28 cellular contexts compared by ENCODE assay signal in the genomic region with DNA sequence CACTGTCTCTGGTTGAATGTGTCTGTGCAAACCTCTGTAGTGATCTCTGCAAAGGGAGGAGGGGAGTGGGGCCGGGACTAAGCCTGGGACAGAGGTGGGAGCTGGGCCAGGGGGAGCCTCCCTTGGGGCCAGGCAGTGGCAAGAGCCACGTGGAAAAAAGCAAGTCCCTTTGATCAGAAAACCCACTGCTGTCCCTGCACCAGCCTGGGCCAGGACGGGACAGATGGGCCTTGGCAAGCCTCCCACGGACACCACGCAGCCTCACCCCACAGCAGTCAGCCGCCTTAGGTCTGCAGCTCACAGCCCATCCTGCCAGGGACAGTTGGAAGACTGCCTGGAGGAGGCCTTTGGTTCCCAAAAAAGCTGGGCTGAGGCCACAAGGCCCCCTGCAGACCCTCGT. TPM values are rescaled to one million over a fixed set of nuclear protein-coding genes. Genes with fewer than 3 reads are reported as not detected.
DNase-seq lines count a peak whose midpoint lies in the region; TF ChIP-seq lines count a peak whose summit lies in the region.
"Had no signal": no experiment of that assay in that cellular context is flagged by ENCODE, and none has a peak within 500 bp of the region (broad histone marks: within the 10 kb centered on the region; RNA-seq: fewer than 3 reads in every experiment).

No MANE protein-coding gene starts in this region.

- H3K9me3 ChIP-seq in HEK293 (ENCODE audit: control insufficient read depth, insufficient read depth, low read depth, low read length): no peaks in the 10 kb centered on the region
- H3K9me3 ChIP-seq in trophoblast cell (ENCODE audit: insufficient read depth, low read depth, low read length): peaks cover 6% of the 10 kb centered on the region
- H3K9me3 ChIP-seq: body of pancreas, colonic mucosa, esophagus squamous epithelium, gastrocnemius medialis, neutrophil, spleen, testis, vagina had no signal

- no peak overlapping the region for H4K5ac ChIP-seq in mesendoderm (ENCODE audit: low read length)

- no peak overlapping the region for H2BK12ac ChIP-seq in trophoblast cell (ENCODE audit: low read length)

- no peak overlapping the region for H2BK15ac ChIP-seq in mesendoderm (replicated peaks; ENCODE audit: low read depth)

- H3K27ac ChIP-seq in HEK293 (ENCODE audit: extremely low read depth, low read depth, low read length): no peak overlapping the region
- H3K27ac ChIP-seq in cingulate gyrus (ENCODE audit: low read depth, low read length): peak overlapping the region; percentile 97
- no peak overlapping the region for H3K27ac ChIP-seq in mesendoderm (ENCODE audit: low read depth, low read length)
- H3K27ac ChIP-seq in trophoblast cell (ENCODE audit: low read depth, low read length): no peak overlapping the region
- H3K27ac ChIP-seq: body of pancreas, colonic mucosa, esophagus squamous epithelium, gastrocnemius medialis, neutrophil, spleen, testis, vagina had no signal

- H3K79me2 ChIP-seq in mesendoderm (ENCODE audit: control insufficient read depth, insufficient read depth, low read length) (no peaks in the 10 kb centered on the region), trophoblast cell (ENCODE audit: control insufficient read depth, insufficient read depth, low read length, poor library complexity) (no peaks in the 10 kb centered on the region)

- no peaks in the 10 kb centered on the region for H3K9me3 Mint-ChIP-seq in T-helper 2 cell treated with Interferon-gamma antibody and Interleukin-4, amounts not matched to agents 5 μg/mL and 100 μg/mL, for 36 hours
- H3K9me3 Mint-ChIP-seq: activated B cell treated with CpG ODN at 0.5 μM for 24 hours; stimulated activated effector memory CD8-positive, alpha-beta T cell treated with anti-CD3 and anti-CD28 coated beads, Interleukin-12 subunit alpha, Interleukin-12 subunit beta, amount 100 ng/mL, for 72 hours had no signal

- H4K8ac ChIP-seq in mesendoderm (ENCODE audit: low read depth, low read length) (no peak overlapping the region), trophoblast cell (ENCODE audit: low read depth, low read length) (no peak overlapping the region)

- no peak overlapping the region for H3K4me3 Mint-ChIP-seq in T-helper 2 cell treated with Interferon-gamma antibody and Interleukin-4, amounts not matched to agents 5 μg/mL and 100 μg/mL, for 36 hours
- H3K4me3 Mint-ChIP-seq: activated B cell treated with CpG ODN at 0.5 μM for 24 hours; CD4-positive, alpha-beta memory T cell; HFFc6; stimulated activated effector memory CD8-positive, alpha-beta T cell treated with anti-CD3 and anti-CD28 coated beads, Interleukin-12 subunit alpha, Interleukin-12 subunit beta, amount 100 ng/mL, for 72 hours had no signal

- no peaks in the 10 kb centered on the region for H3K79me1 ChIP-seq in mesendoderm (ENCODE audit: low read length)
- peaks cover under 1% of the 10 kb centered on the region for H3K79me1 ChIP-seq in trophoblast cell (ENCODE audit: low read length)

- H3K27ac Mint-ChIP-seq in T-helper 2 cell treated with Interferon-gamma antibody and Interleukin-4, amounts not matched to agents 5 μg/mL and 100 μg/mL, for 36 hours: no peak overlapping the region
- H3K27ac Mint-ChIP-seq: activated B cell treated with CpG ODN at 0.5 μM for 24 hours; CD4-positive, alpha-beta memory T cell; HFFc6; stimulated activated effector memory CD8-positive, alpha-beta T cell treated with anti-CD3 and anti-CD28 coated beads, Interleukin-12 subunit alpha, Interleukin-12 subunit beta, amount 100 ng/mL, for 72 hours had no signal

- no peak overlapping the region for H3K14ac ChIP-seq in trophoblast cell (ENCODE audit: low read length)

- H3K9ac ChIP-seq in mesendoderm (ENCODE audit: low read length) (no peak overlapping the region), trophoblast cell (ENCODE audit: low read length) (no peak overlapping the region)

- POLR2A ChIA-PET in HEK293 (lab: Yijun Ruan, JAX): interaction anchor here (0.6 kb wide), 1 partner anchor 179 kb away, joined by 3 read pairs; no protein-coding TSS in a partner anchor

- H3K36me3 Mint-ChIP-seq in T-helper 2 cell treated with Interferon-gamma antibody and Interleukin-4, amounts not matched to agents 5 μg/mL and 100 μg/mL, for 36 hours (ENCODE audit: low read depth): no peaks in the 10 kb centered on the region
- H3K36me3 Mint-ChIP-seq: CD4-positive, alpha-beta memory T cell; stimulated activated effector memory CD8-positive, alpha-beta T cell treated with anti-CD3 and anti-CD28 coated beads, Interleukin-12 subunit alpha, Interleukin-12 subunit beta, amount 100 ng/mL, for 72 hours had no signal

- H3K27me3 ChIP-seq in mesendoderm (ENCODE audit: insufficient read depth, low read length, poor library complexity): no peaks in the 10 kb centered on the region
- H3K27me3 ChIP-seq in trophoblast cell (ENCODE audit: insufficient read depth, low read length): no peaks in the 10 kb centered on the region
- H3K27me3 ChIP-seq: body of pancreas, colonic mucosa, gastrocnemius medialis, neutrophil, testis, vagina had no signal

- H2BK120ac ChIP-seq in mesendoderm (ENCODE audit: low read depth, low read length): no peak overlapping the region
- no peak overlapping the region for H2BK120ac ChIP-seq in trophoblast cell (ENCODE audit: insufficient read depth, low read length, poor library complexity)

- H3K4ac ChIP-seq in mesendoderm (ENCODE audit: low read depth, low read length): no peak overlapping the region
- H3K4ac ChIP-seq in trophoblast cell (ENCODE audit: low read depth, low read length): no peak overlapping the region

- H3K4me3 ChIP-seq in HEK293 (ENCODE audit: low read depth, low read length): no peak overlapping the region
- H3K4me3 ChIP-seq in mesendoderm (ENCODE audit: low read length): no peak overlapping the region
- no peak overlapping the region for H3K4me3 ChIP-seq in trophoblast cell (ENCODE audit: low read depth, low read length)
- H3K4me3 ChIP-seq: body of pancreas, colonic mucosa, esophagus squamous epithelium, gastrocnemius medialis, lung, spleen, testis, vagina had no signal

- peak overlapping the region; percentile 35 for H3K23ac ChIP-seq in mesendoderm (ENCODE audit: low read length)
- no peak overlapping the region for H3K23ac ChIP-seq in trophoblast cell (ENCODE audit: low read length)

- peaks cover 19% of the 10 kb centered on the region for H3K27me3 Mint-ChIP-seq in T-helper 2 cell treated with Interferon-gamma antibody and Interleukin-4, amounts not matched to agents 5 μg/mL and 100 μg/mL, for 36 hours (ENCODE audit: low read depth)
- H3K27me3 Mint-ChIP-seq: activated B cell treated with CpG ODN at 0.5 μM for 24 hours had no signal

- no peak overlapping the region for H2AK5ac ChIP-seq in mesendoderm (ENCODE audit: low read length)
- no peak overlapping the region for H2AK5ac ChIP-seq in trophoblast cell (ENCODE audit: low read length)

- no peak overlapping the region for H4K91ac ChIP-seq in trophoblast cell (ENCODE audit: low read depth, low read length)

- no peak overlapping the region for H4K12ac ChIP-seq in trophoblast cell (ENCODE audit: low read depth, low read length)

- H3K36me3 ChIP-seq in HEK293 (ENCODE audit: control insufficient read depth in 2 of 2, insufficient read depth in 1 of 2, low read length in 2 of 2) (no peaks in the 10 kb centered on the region), mesendoderm (ENCODE audit: control insufficient read depth, insufficient read depth, low read length) (no peaks in the 10 kb centered on the region), trophoblast cell (ENCODE audit: control insufficient read depth in 1 of 2, insufficient read depth in 2 of 2, low read length in 2 of 2) (no peaks in the 10 kb centered on the region)
- H3K36me3 ChIP-seq: colonic mucosa, esophagus squamous epithelium, gastrocnemius medialis, neutrophil, spleen, vagina had no signal

- CTCF ChIA-PET in HEK293 (lab: Yijun Ruan, JAX): interaction anchor here (1.0 to 1.1 kb wide), 2 partner anchors 13 to 24 kb away, joined by 4 to 6 read pairs; no protein-coding TSS in a partner anchor

- no peak for TF ChIP-seq CTCF in HEK293 (tag by site-specific recombination; IDR thresholded peaks at IDR 0.05)

- no peak overlapping the region for H3K4me2 ChIP-seq in mesendoderm (ENCODE audit: low read length)
- H3K4me2 ChIP-seq in trophoblast cell (ENCODE audit: low read length): no peak overlapping the region

- H2BK5ac ChIP-seq in mesendoderm (ENCODE audit: low read length): no peak overlapping the region
- no peak overlapping the region for H2BK5ac ChIP-seq in trophoblast cell (ENCODE audit: low read depth, low read length, poor library complexity)

- H3K4me1 ChIP-seq in HEK293 (ENCODE audit: control insufficient read depth, insufficient read depth, low read length): no peaks in the 10 kb centered on the region
- H3K4me1 ChIP-seq in mesendoderm (ENCODE audit: control insufficient read depth, low read depth, low read length): no peaks in the 10 kb centered on the region
- no peaks in the 10 kb centered on the region for H3K4me1 ChIP-seq in trophoblast cell (ENCODE audit: control insufficient read depth in 1 of 2, insufficient read depth in 2 of 2, low read length in 2 of 2)
- H3K4me1 ChIP-seq: body of pancreas, colonic mucosa, esophagus squamous epithelium, gastrocnemius medialis, testis, vagina had no signal

- DNase-seq in mesendoderm (no peak), superior temporal gyrus (ENCODE audit: extremely low spot score) (peak; percentile 87), trophoblast cell (no peak), NCI-H2171 treated with DMSO at 0.1 percent for 48 hours (lab: John Stamatoyannopoulos, UW) (no peak)
- no peak for DNase-seq in T-helper 2 cell treated with Interferon-gamma antibody and Interleukin-4, amounts not matched to agents 5 μg/mL and 100 μg/mL, for 36 hours (ENCODE audit: low spot score)
- DNase-seq: activated B cell treated with CpG ODN at 0.5 μM for 24 hours; activated CD4-positive, alpha-beta T cell treated with anti-CD3 and anti-CD28 coated beads, Interleukin-2, amount 50 U/mL, for 48 hours; activated CD8-positive, alpha-beta memory T cell treated with anti-CD3 and anti-CD28 coated beads, Interleukin-2, amount 50 U/mL, for 48 hours; activated effector memory CD4-positive, alpha-beta T cell treated with Interleukin-2 at 50 U/mL for 16 hours; body of pancreas; CD4-positive, alpha-beta memory T cell; colonic mucosa; DMS153; esophagus squamous epithelium; gastrocnemius medialis; HFFc6; NCI-H1105 treated with DMSO at 0.1 percent for 48 hours; NCI-H2029 treated with DMSO at 0.1 percent for 48 hours; spleen; stimulated activated CD4-positive, alpha-beta T cell treated with anti-CD3 and anti-CD28 coated beads, Interleukin-2, amount 100 ng/mL, for 48 hours; T-helper 9 cell; testis had no signal

- no peak overlapping the region for H2AFZ ChIP-seq in trophoblast cell (ENCODE audit: insufficient read depth, low read length, poor library complexity)

- no CpG with 5 or more reads among the region's 7 CpGs for WGBS in mesendoderm (ENCODE audit: extremely low coverage, insufficient coverage, low lambda C conversion rate)
- no CpG with 5 or more reads among the region's 7 CpGs for WGBS in trophoblast cell (ENCODE audit: extremely low coverage, insufficient coverage, insufficient read length)

- no peak overlapping the region for H3K18ac ChIP-seq in mesendoderm (ENCODE audit: low read length)
- H3K18ac ChIP-seq in trophoblast cell (ENCODE audit: low read length): no peak overlapping the region

- H3K56ac ChIP-seq in mesendoderm (ENCODE audit: low read length): no peak overlapping the region

- H3K4me1 Mint-ChIP-seq in T-helper 2 cell treated with Interferon-gamma antibody and Interleukin-4, amounts not matched to agents 5 μg/mL and 100 μg/mL, for 36 hours (ENCODE audit: low read depth): no peaks in the 10 kb centered on the region
- H3K4me1 Mint-ChIP-seq: activated B cell treated with CpG ODN at 0.5 μM for 24 hours; CD4-positive, alpha-beta memory T cell; stimulated activated effector memory CD8-positive, alpha-beta T cell treated with anti-CD3 and anti-CD28 coated beads, Interleukin-12 subunit alpha, Interleukin-12 subunit beta, amount 100 ng/mL, for 72 hours had no signal

RNA-seq across cellular contexts. Expression of gene TRAPPC10, which starts 11.7 kb away (rescaled TPM):
- 21.4 TPM for polyA plus RNA-seq in mesendoderm (2013, experiment 1 of 2)
- polyA plus RNA-seq in mesendoderm (2013, experiment 2 of 2): 19.9 TPM
- polyA plus RNA-seq in trophoblast cell (2013): 19.1 and 20.0 TPM in 2 replicates
